ENCODE assay signal across 8 cellular contexts in the genomic region with DNA sequence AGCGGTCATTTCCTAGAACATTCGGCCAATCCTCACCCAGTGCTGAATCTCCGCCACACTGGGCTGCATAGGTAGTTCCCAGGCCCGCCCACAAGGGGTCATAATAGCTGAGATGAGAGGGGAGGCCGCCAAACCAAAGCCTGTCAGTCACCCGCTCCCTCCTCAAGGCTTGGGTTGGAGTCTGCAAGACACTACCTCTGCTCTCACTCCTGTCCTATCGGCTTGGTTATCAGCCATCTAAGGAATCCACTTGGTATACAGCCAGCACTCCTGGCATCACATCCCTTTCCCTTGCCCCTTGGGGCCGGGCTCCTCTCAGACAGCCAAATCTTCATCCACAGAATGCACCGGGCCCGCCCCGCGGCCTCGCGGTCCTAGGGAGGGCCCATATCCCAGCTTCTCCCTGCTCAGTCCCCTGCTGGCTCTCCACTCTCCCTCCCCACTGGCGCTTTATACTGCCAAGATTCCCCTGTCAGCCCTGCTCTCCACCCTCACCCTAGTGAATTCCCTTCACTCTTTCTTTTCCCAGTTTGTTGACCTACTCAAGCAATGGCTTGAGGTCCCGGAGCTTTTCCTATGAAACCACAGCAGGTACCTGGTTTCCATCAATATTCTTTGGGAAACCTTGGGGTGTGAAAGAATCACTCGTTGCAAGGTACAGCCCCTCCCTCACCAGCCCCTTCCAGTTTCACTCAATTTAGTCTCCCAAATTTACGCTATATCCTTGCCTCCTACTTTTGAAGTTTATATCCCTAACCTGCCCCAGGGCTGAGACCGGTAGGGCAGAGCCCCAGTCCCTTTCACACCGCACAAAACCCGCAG. TPM values are rescaled to one million over a fixed set of nuclear protein-coding genes. Genes with fewer than 3 reads are reported as not detected.
DNase-seq lines count a peak whose midpoint lies in the region; ATAC-seq and TF ChIP-seq lines count a peak whose summit lies in the region.

No MANE protein-coding gene starts in this region.

- intact Hi-C loops in CD4-positive, alpha-beta T cell (cut with DNase I, micrococcal nuclease) = no loop called here
- intact Hi-C loops in left cardiac atrium (cut with DNase I) = no loop called here

- H3K4me1 Mint-ChIP-seq in CD4-positive, alpha-beta T cell (ENCODE audit: low read depth) = peaks cover 44% of the 10 kb centered on the region
- peaks cover 13% of the 10 kb centered on the region for H3K4me1 Mint-ChIP-seq in progenitor cell of endocrine pancreas (ENCODE audit: low read depth)

- no peaks in the 10 kb centered on the region for H3K27me3 Mint-ChIP-seq in CD4-positive, alpha-beta T cell
- peaks cover 11% of the 10 kb centered on the region for H3K27me3 Mint-ChIP-seq in progenitor cell of endocrine pancreas

- POLR2A ChIA-PET in CD4-positive, alpha-beta T cell (lab: Charles Lee) = interaction anchor here (0.6 to 1.6 kb wide), 5 partner anchors 16 to 99 kb away, joined by 3 to 5 read pairs (median 3); partner anchors contain the start of gene VAMP1

- H3K9ac ChIP-seq in HUES6 (ENCODE audit: low read length) (peak overlapping the region; percentile 65), SU-DHL-6 (ENCODE audit: low read length) (peak overlapping the region; percentile 76)

- H3K9me3 Mint-ChIP-seq in CD4-positive, alpha-beta T cell = no peaks in the 10 kb centered on the region
- H3K9me3 Mint-ChIP-seq in progenitor cell of endocrine pancreas (ENCODE audit: low read depth) = no peaks in the 10 kb centered on the region

- peak; percentile 65 for TF ChIP-seq CTCF in CD4-positive, alpha-beta T cell (IDR thresholded peaks at IDR 0.05)
- peak; percentile 55 for TF ChIP-seq CTCF in SU-DHL-6 (IDR thresholded peaks at IDR 0.05; ENCODE audit: insufficient read depth, low read length, poor library complexity, severe bottlenecking)
- TF ChIP-seq CTCF in progenitor cell of endocrine pancreas (IDR thresholded peaks at IDR 0.05; ENCODE audit: unreplicated experiment) = peak; percentile 83

- H3K36me3 Mint-ChIP-seq in CD4-positive, alpha-beta T cell (ENCODE audit: low read depth) = peaks cover 49% of the 10 kb centered on the region
- peaks cover 15% of the 10 kb centered on the region for H3K36me3 Mint-ChIP-seq in progenitor cell of endocrine pancreas (ENCODE audit: insufficient read depth)

- no peaks in the 10 kb centered on the region for H3K27me3 ChIP-seq in CD4-positive, alpha-beta T cell (ENCODE audit: control insufficient read depth, insufficient read depth, low read length)
- H3K27me3 ChIP-seq in HUES6 (ENCODE audit: control insufficient read depth, insufficient read depth, low read length) (no peaks in the 10 kb centered on the region), SU-DHL-6 (ENCODE audit: low read length) (no peaks in the 10 kb centered on the region)

- H3K9me2 ChIP-seq in SU-DHL-6 (replicated peaks; ENCODE audit: insufficient read depth, low read length) = no peaks in the 10 kb centered on the region

- CTCF ChIA-PET in CD4-positive, alpha-beta T cell (lab: Charles Lee) = interaction anchor here (0.7 to 2.8 kb wide), 13 partner anchors 9 to 383 kb away, joined by 3 to 9 read pairs (median 4); partner anchors contain the start of genes GAPDH and NOP2

- H3K79me2 ChIP-seq in SU-DHL-6 (ENCODE audit: insufficient read depth, low read length) = peaks cover 45% of the 10 kb centered on the region

- no peak overlapping the region for H2AFZ ChIP-seq in SU-DHL-6 (ENCODE audit: low read depth, low read length, severe bottlenecking)

- peak; percentile 53 to 73 (median 62) for DNase-seq in CD4-positive, alpha-beta T cell
- DNase-seq in amniotic epithelial cell (ENCODE audit: low read depth) (peak; percentile 79), left cardiac atrium (peak; percentile 84), progenitor cell of endocrine pancreas (ENCODE audit: low spot score, unreplicated experiment) (peak; percentile 87), NCI-H1436 (lab: John Stamatoyannopoulos, UW) (no peak)

- no peak overlapping the region for H3K27ac ChIP-seq in CD4-positive, alpha-beta T cell (ENCODE audit: low read depth, low read length)
- H3K27ac ChIP-seq in HUES6 (ENCODE audit: low read depth, low read length) = no peak overlapping the region
- H3K27ac ChIP-seq in SU-DHL-6 (ENCODE audit: low read depth, low read length) = peak overlapping the region; percentile 66

- no peaks in the 10 kb centered on the region for H3K9me3 ChIP-seq in CD4-positive, alpha-beta T cell (ENCODE audit: control insufficient read depth, low read length)
- H3K9me3 ChIP-seq in HUES6 (ENCODE audit: control insufficient read depth, insufficient read depth, low read depth, low read length) (no peaks in the 10 kb centered on the region), SU-DHL-6 (ENCODE audit: insufficient read depth, low read length) (no peaks in the 10 kb centered on the region)

- peak overlapping the region; percentile 88 for H3K4me3 Mint-ChIP-seq in CD4-positive, alpha-beta T cell
- peak overlapping the region; percentile 75 for H3K4me3 Mint-ChIP-seq in progenitor cell of endocrine pancreas (ENCODE audit: low read depth)

- H3K4me2 ChIP-seq in SU-DHL-6 (ENCODE audit: low read depth, low read length, poor library complexity, severe bottlenecking) = peak overlapping the region; percentile 90

- peak; percentile 55 for ATAC-seq in CD4-positive, alpha-beta T cell (ENCODE audit: poor library complexity)
- ATAC-seq in GM19328 (IDR thresholded peaks at IDR 0.05; ENCODE audit: unreplicated experiment) = peak; percentile 42
- ATAC-seq in left cardiac atrium = peak; percentile 38 to 42

- H3K4me3 ChIP-seq in HUES6 (ENCODE audit: low read depth, low read length) (peak overlapping the region; percentile 85), SU-DHL-6 (ENCODE audit: insufficient read depth, low read length, poor library complexity, severe bottlenecking) (peak overlapping the region; percentile 68)

- peaks cover 24% of the 10 kb centered on the region for H3F3A ChIP-seq in SU-DHL-6 (ENCODE audit: insufficient read depth)

- peak overlapping the region; percentile 57 for H3K27ac Mint-ChIP-seq in CD4-positive, alpha-beta T cell
- peak overlapping the region; percentile 6 for H3K27ac Mint-ChIP-seq in progenitor cell of endocrine pancreas

- H4K20me1 ChIP-seq in SU-DHL-6 (ENCODE audit: low read depth, low read length) = peaks cover 2% of the 10 kb centered on the region; the same call in 1 of the 2 replicates

- H3K36me3 ChIP-seq in HUES6 (ENCODE audit: control insufficient read depth, insufficient read depth, low read length) (peaks cover 40% of the 10 kb centered on the region), SU-DHL-6 (ENCODE audit: low read length) (no peaks in the 10 kb centered on the region)

- H3K4me1 ChIP-seq in HUES6 (ENCODE audit: control insufficient read depth, insufficient read depth, low read length) = peaks cover 20% of the 10 kb centered on the region

RNA-seq across cellular contexts. Expression of gene IFFO1, which starts 1.5 kb away (rescaled TPM):
- 10 to 100 TPM; 21.6 to 21.9 TPM for total RNA-seq in CD4-positive, alpha-beta T cell
- total RNA-seq in left cardiac atrium = 10 to 100 TPM; 18.1 to 19.5 TPM
- total RNA-seq in progenitor cell of endocrine pancreas = 21.7 and 22.3 TPM in 2 replicates

RNA-seq across cellular contexts. Expression of gene NOP2, which starts 13.7 kb away (rescaled TPM):
- 10 to 100 TPM; 75.3 to 76.8 TPM for total RNA-seq in CD4-positive, alpha-beta T cell
- total RNA-seq in left cardiac atrium (10 to 100 TPM; 16.0 to 30.5 TPM), progenitor cell of endocrine pancreas (95.9 and 96.0 TPM in 2 replicates)

RNA-seq across cellular contexts. Expression of gene GAPDH, which starts 20.1 kb away (rescaled TPM):
- 100 to 1,000 TPM; 498 to 508 TPM for total RNA-seq in CD4-positive, alpha-beta T cell
- 1,000 to 10,000 TPM; 3,044 to 4,078 TPM for total RNA-seq in left cardiac atrium
- total RNA-seq in progenitor cell of endocrine pancreas = 2,230 and 2,287 TPM in 2 replicates

RNA-seq across cellular contexts. Expression of gene CHD4, which starts 52.8 kb away (rescaled TPM):
- 100 to 1,000 TPM; 288 to 292 TPM for total RNA-seq in CD4-positive, alpha-beta T cell
- total RNA-seq in left cardiac atrium (100 to 1,000 TPM; 117 to 151 TPM), progenitor cell of endocrine pancreas (370 and 406 TPM in 2 replicates)
